1 cellular context compared by ENCODE assay signal in genomic region chr22:46074771-46075551, GRCh38.
TF ChIP-seq lines count a peak whose summit lies in the region.

No MANE protein-coding gene starts in this region.

TF ChIP-seq in A549, 52 proteins besides CTCF, POLR2A, EP300 and RAD21 (continued from another document):
- no peak for TF ChIP-seq RCOR1 (IDR thresholded peaks at IDR 0.05; ENCODE audit: low read depth, low read length)
